Comparison of ENCODE assay signal across 8 cellular contexts in the genomic region with DNA sequence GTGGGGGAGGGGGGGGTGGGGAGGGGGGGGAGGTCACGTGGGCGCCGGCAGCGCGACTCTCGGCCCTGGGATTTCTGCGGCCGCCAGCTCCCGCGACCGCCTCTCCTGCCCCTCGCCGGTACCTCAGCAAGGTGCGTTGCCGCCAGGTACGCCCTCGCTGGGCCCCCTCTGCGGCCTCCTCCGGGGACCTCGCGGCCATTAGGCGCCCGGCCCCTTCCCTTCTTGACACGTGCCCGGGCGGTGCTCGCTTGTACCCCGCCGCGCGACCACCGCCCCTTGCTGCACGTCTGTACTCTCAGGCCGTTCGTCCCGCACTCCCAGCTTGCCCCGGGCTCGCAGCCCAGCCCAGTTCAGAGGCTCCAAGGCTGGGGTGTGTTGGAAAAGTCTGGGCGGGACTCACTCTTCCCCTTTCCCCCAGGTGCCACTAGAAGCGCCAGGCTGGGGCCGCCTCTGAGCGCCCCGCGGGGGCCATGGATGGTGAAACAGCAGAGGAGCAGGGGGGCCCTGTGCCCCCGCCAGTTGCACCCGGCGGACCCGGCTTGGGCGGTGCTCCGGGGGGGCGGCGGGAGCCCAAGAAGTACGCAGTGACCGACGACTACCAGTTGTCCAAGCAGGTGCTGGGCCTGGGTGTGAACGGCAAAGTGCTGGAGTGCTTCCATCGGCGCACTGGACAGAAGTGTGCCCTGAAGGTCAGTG. TPM values are rescaled to one million over a fixed set of nuclear protein-coding genes. Genes with fewer than 3 reads are reported as not detected.
DNase-seq lines count a peak whose midpoint lies in the region; ATAC-seq and TF ChIP-seq lines count a peak whose summit lies in the region.

Gene MAPKAPK3, plus strand, starts transcription at position 56 of the 696 bp plus-strand sequence. Its CDS starts 415 bp downstream, at position 471.

- 0 to 1% (median 0%) methylated on average over 25 to 58 of the region's 58 CpGs for WGBS in spleen, 5 donors

- H3K36me3 ChIP-seq in ascending aorta (no peaks in the 10 kb centered on the region), iPS-18a (ENCODE audit: control insufficient read depth, low read depth, low read length) (no peaks in the 10 kb centered on the region), spleen (peaks cover 0 to 14% (median 0%) of the 10 kb centered on the region in 6 donors)

- peak; percentile 16 for ATAC-seq in HG02623 (IDR thresholded peaks at IDR 0.05; ENCODE audit: unreplicated experiment)

- DNase-seq in SKM-1 treated with dmso at 0.1 percent for 144 hours (lab: John Stamatoyannopoulos, UW; ENCODE audit: unreplicated experiment) (peak; percentile 64), SKM-1 (lab: John Stamatoyannopoulos, UW; ENCODE audit: unreplicated experiment) (no peak), NCI-H69 (lab: John Stamatoyannopoulos, UW) (peak; percentile 61), ascending aorta (ENCODE audit: low spot score in 2 of 2) (peak in 1 of 2 donors; percentile 75), spleen (peak; percentile 92), NCI-H2196 treated with DMSO at 0.1 percent for 48 hours (lab: John Stamatoyannopoulos, UW; ENCODE audit: unreplicated experiment) (no peak)

- H3K9ac ChIP-seq in iPS-18a (ENCODE audit: low read length), result peak within 1 kb of the TSS; percentile 70

- H3K4me3 ChIP-seq in ascending aorta (peak within 1 kb of the TSS; percentile 93 to 99), iPS-18a (ENCODE audit: low read length) (peak within 1 kb of the TSS; percentile 75), spleen (peak within 1 kb of the TSS; percentile 83 to 98 (median 86))

- peaks cover 0 to 25% of the 10 kb centered on the region in 2 donors for H3K4me1 ChIP-seq in ascending aorta
- peaks cover 12% of the 10 kb centered on the region for H3K4me1 ChIP-seq in iPS-18a (ENCODE audit: control insufficient read depth, low read depth, low read length)
- peaks cover 55 to 88% (median 75%) of the 10 kb centered on the region in 6 donors for H3K4me1 ChIP-seq in spleen

- H3K9me3 ChIP-seq in ascending aorta (no peaks in the 10 kb centered on the region), iPS-18a (ENCODE audit: control insufficient read depth, low read depth, low read length) (no peaks in the 10 kb centered on the region), spleen (no peaks in the 10 kb centered on the region)

- H3K27me3 ChIP-seq in ascending aorta (no peaks in the 10 kb centered on the region), iPS-18a (ENCODE audit: control insufficient read depth, insufficient read depth, low read length) (peaks cover 33% of the 10 kb centered on the region), spleen (replicated peaks in 1 of 7) (no peaks in the 10 kb centered on the region)

- no peak for TF ChIP-seq CTCF in ascending aorta (IDR thresholded peaks at IDR 0.05)
- TF ChIP-seq CTCF in spleen (IDR thresholded peaks at IDR 0.05 in 8 of 11, conservative IDR thresholded peaks at IDR 0.05 in 3 of 11), result no peak

- peak within 1 kb of the TSS; percentile 78 to 90 for H3K27ac ChIP-seq in ascending aorta
- no peak within 1 kb of the TSS for H3K27ac ChIP-seq in iPS-18a (ENCODE audit: low read length)
- peak within 1 kb of the TSS; percentile 76 to 97 (median 92) for H3K27ac ChIP-seq in spleen

- no peak for TF ChIP-seq POLR2A in spleen (IDR thresholded peaks at IDR 0.05)

- intact Hi-C loops in ascending aorta (cut with DNase I), result loop anchor here (2.0 to 10.0 kb wide), 6 partner anchors 16 to 1348 kb away; partner anchors contain the start of genes DOCK3 and PCBP4
- intact Hi-C loops in spleen (cut with DNase I; ENCODE audit: low total_unique reads), result loop anchor here (5.0 kb wide), 1 partner anchor 765 kb away; no protein-coding TSS in a partner anchor

RNA-seq across cellular contexts. Expression of gene MAPKAPK3, which starts in this region (rescaled TPM):
- total RNA-seq in ascending aorta, result 23.7 TPM
- 10 to 100 TPM; 34.7 to 55.0 (median 44.9) TPM for total RNA-seq in spleen
- 10 to 100 TPM; 18.0 to 34.8 (median 18.9) TPM for polyA plus RNA-seq in spleen

Comparison
In these comparisons a context has a peak if more than half of its experiments do, and no peak if none do; other contexts are left out.
1. DNase-seq: peak in SKM-1 treated with dmso at 0.1 percent for 144 hours (single experiment), NCI-H69 (single experiment) and spleen (single experiment); none in SKM-1 (single experiment) and NCI-H2196 treated with DMSO at 0.1 percent for 48 hours (single experiment).
2. Peak in every context shown above with its lines, with median percentiles within 50 percentile points of each other: H3K4me3 ChIP-seq.